1 cellular context compared by ENCODE assay signal in genomic region chr3:183350164-183350563, GRCh38.
TF ChIP-seq lines count a peak whose summit lies in the region.

No MANE protein-coding gene starts in this region.

TF ChIP-seq in K562, 482 proteins besides CTCF, POLR2A, EP300 and RAD21:
- no peak for TF ChIP-seq ZNF280B (CRISPR knock-in tag; IDR thresholded peaks at IDR 0.05)
- no peak for TF ChIP-seq ZNF274 (IDR thresholded peaks at IDR 0.05; ENCODE audit: borderline replicate concordance, low read depth, low read length)
